In genomic region chr22:38295863-38296262, GRCh38 we compare ENCODE assay signal across 8 cellular contexts.
"Had no signal": no experiment of that assay in that cellular context is flagged by ENCODE, and none has a peak within 500 bp of the region (broad histone marks: within the 10 kb centered on the region; RNA-seq: fewer than 3 reads in every experiment).

No MANE protein-coding gene starts in this region.

- H3K27me3 ChIP-seq: neural progenitor cell, transverse colon had no signal

- H3K36me3 ChIP-seq: neural progenitor cell had no signal

- H3K4me2 ChIP-seq: neural progenitor cell, smooth muscle cell had no signal

- H3K4me1 ChIP-seq: neural progenitor cell had no signal

- H3K4me3 ChIP-seq: neural progenitor cell, smooth muscle cell, transverse colon had no signal

- DNase-seq: amygdala, right cardiac atrium, transverse colon had no signal

- H3K9me3 ChIP-seq: transverse colon had no signal

- H3K27ac ChIP-seq: neural progenitor cell, transverse colon had no signal

- H2AFZ ChIP-seq: neural progenitor cell had no signal

- H3K9ac ChIP-seq: neural progenitor cell had no signal

- ATAC-seq: right cardiac atrium; stimulated activated effector memory CD8-positive, alpha-beta T cell treated with anti-CD3 and anti-CD28 coated beads, Interleukin-12 subunit alpha, Interleukin-12 subunit beta, amount 100 ng/mL, for 72 hours had no signal

- FAIRE-seq: bronchial epithelial cell, frontal cortex had no signal
